ENCODE assay signal across 15 cellular contexts in genomic region chr11:89675948-89676347, GRCh38. TPM values are rescaled to one million over a fixed set of nuclear protein-coding genes. Genes with fewer than 3 reads are reported as not detected.
"Had no signal": no experiment of that assay in that cellular context is flagged by ENCODE, and none has a peak within 500 bp of the region (broad histone marks: within the 10 kb centered on the region; RNA-seq: fewer than 3 reads in every experiment).

No MANE protein-coding gene starts in this region.

RNA-seq across cellular contexts. Expression of gene TRIM77, which starts 34.2 kb away (rescaled TPM):
- total RNA-seq: activated CD4-positive, alpha-beta memory T cell treated with anti-CD3 and anti-CD28 coated beads, Interleukin-2, amount 10 ng/mL, durations not matched to agents 7 days and 5 days; activated CD4-positive, alpha-beta T cell treated with anti-CD3 and anti-CD28 coated beads for 36 hours; activated CD4-positive, alpha-beta T cell treated with anti-CD3 and anti-CD28 coated beads, Interleukin-2, amount 10 ng/mL, durations not matched to agents 7 days and 5 days; activated CD8-positive, alpha-beta memory T cell treated with anti-CD3 and anti-CD28 coated beads, Interleukin-2, amount 10 ng/mL, durations not matched to agents 7 days and 5 days; activated CD8-positive, alpha-beta T cell treated with anti-CD3 and anti-CD28 coated beads, Interleukin-2, amount 10 ng/mL, durations not matched to agents 7 days and 5 days; activated naive CD8-positive, alpha-beta T cell treated with anti-CD3 and anti-CD28 coated beads, Interleukin-2, amount 10 ng/mL, durations not matched to agents 7 days and 5 days; activated T-helper 2 cell treated with anti-CD3 and anti-CD28 coated beads, Interferon-gamma antibody, Interleukin-2, Interleukin-4, amounts not matched to agents 10 μg/mL and 5 μg/mL and 100 μg/mL, durations not matched to agents 14 hours and 24 hours and 36 hours; aorta; astrocyte; body of pancreas; breast epithelium; cardiac septum; cerebellum; WTC11 had no signal
- polyA plus RNA-seq: adipose tissue, aorta had no signal
